In the genomic region with DNA sequence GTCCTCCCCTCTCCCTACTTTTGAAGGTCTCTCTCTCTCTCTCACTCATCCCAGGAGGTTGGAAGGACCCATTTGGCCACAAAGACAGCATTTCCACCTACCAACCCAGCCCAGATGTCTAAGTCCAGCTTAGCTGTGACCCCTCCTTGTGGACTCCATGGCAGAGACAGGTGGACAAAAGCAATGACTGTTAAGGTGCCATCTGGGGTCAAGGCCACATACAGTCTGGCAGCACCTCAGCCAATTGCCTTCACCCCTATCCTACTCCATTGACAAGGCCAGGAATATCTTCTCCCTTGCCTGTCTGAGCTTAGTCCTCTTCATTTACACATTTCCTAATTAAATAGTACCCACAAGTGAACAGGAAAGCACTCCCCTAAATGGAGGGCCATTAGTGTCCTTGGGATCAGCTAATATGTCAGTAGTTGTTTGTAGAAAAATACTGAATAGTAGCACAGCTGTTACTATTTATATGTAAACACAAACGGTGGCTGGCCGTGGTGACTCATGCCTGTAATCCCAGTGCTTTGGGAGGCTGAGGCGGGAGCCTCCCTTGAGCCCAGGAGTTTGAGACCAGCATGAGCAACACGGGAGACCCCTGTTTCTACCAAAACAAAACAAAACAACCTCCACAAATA, we compare ENCODE assay signal across 10 cellular contexts. TPM values are rescaled to one million over a fixed set of nuclear protein-coding genes. Genes with fewer than 3 reads are reported as not detected.
DNase-seq lines count a peak whose midpoint lies in the region; ATAC-seq and TF ChIP-seq lines count a peak whose summit lies in the region.
"Had no signal": no experiment of that assay in that cellular context is flagged by ENCODE, and none has a peak within 500 bp of the region (broad histone marks: within the 10 kb centered on the region; RNA-seq: fewer than 3 reads in every experiment).

No MANE protein-coding gene starts in this region.

- H3K9me3 ChIP-seq in colonic mucosa = no peaks in the 10 kb centered on the region

- intact Hi-C loops in colonic mucosa (cut with DNase I) = no loop called here

- no peaks in the 10 kb centered on the region for H3K4me1 Mint-ChIP-seq in activated naive CD4-positive, alpha-beta T cell treated with anti-CD3 and anti-CD28 coated beads, Interleukin-2, amount 10 ng/mL, durations not matched to agents 7 days and 5 days

- H3K27ac Mint-ChIP-seq in activated naive CD4-positive, alpha-beta T cell treated with anti-CD3 and anti-CD28 coated beads, Interleukin-2, amount 10 ng/mL, durations not matched to agents 7 days and 5 days = no peak overlapping the region

- H3K4me3 ChIP-seq in colonic mucosa = no peak overlapping the region

- no peak overlapping the region for H3K4me3 Mint-ChIP-seq in activated naive CD4-positive, alpha-beta T cell treated with anti-CD3 and anti-CD28 coated beads, Interleukin-2, amount 10 ng/mL, durations not matched to agents 7 days and 5 days

- peaks cover 9% of the 10 kb centered on the region for H3K27me3 Mint-ChIP-seq in activated naive CD4-positive, alpha-beta T cell treated with anti-CD3 and anti-CD28 coated beads, Interleukin-2, amount 10 ng/mL, durations not matched to agents 7 days and 5 days

- H3K9me3 Mint-ChIP-seq in activated naive CD4-positive, alpha-beta T cell treated with anti-CD3 and anti-CD28 coated beads, Interleukin-2, amount 10 ng/mL, durations not matched to agents 7 days and 5 days = no peaks in the 10 kb centered on the region

- H3K36me3 ChIP-seq in colonic mucosa = no peaks in the 10 kb centered on the region

- ATAC-seq in HG03521 (IDR thresholded peaks at IDR 0.05; ENCODE audit: unreplicated experiment) (no peak), HG03565 (IDR thresholded peaks at IDR 0.05; ENCODE audit: unreplicated experiment) (no peak)

- H3K27me3 ChIP-seq in colonic mucosa = no peaks in the 10 kb centered on the region

- TF ChIP-seq CTCF in colonic mucosa (IDR thresholded peaks at IDR 0.05) = no peak

- CTCF ChIA-PET in activated naive CD4-positive, alpha-beta T cell treated with anti-CD3 and anti-CD28 coated beads, Interleukin-2, amount 10 ng/mL, durations not matched to agents 7 days and 5 days (lab: Charles Lee) = no interaction called here

- no peaks in the 10 kb centered on the region for H3K4me1 ChIP-seq in colonic mucosa

- DNase-seq in EL = peak; percentile 71
- peak; percentile 17 for DNase-seq in NCI-H510A (lab: John Stamatoyannopoulos, UW)
- peak; percentile 20 for DNase-seq in colonic mucosa
- DNase-seq in myocyte (ENCODE audit: low read depth) = peak; percentile 83
- DNase-seq in activated T-cell treated with anti-CD3 and anti-CD28 coated beads for 4 hours = no peak
- no peak for DNase-seq in activated naive CD4-positive, alpha-beta T cell treated with anti-CD3 and anti-CD28 coated beads, Interleukin-2, amount 10 ng/mL, durations not matched to agents 7 days and 5 days
- DNase-seq: activated CD8-positive, alpha-beta memory T cell treated with anti-CD3 and anti-CD28 coated beads, Interleukin-2, amount 50 U/mL, for 4 hours had no signal

- no peak overlapping the region for H3K9ac ChIP-seq in colonic mucosa (ENCODE audit: low read depth in 2 of 2, low read length in 2 of 2)

- H3K36me3 Mint-ChIP-seq in activated naive CD4-positive, alpha-beta T cell treated with anti-CD3 and anti-CD28 coated beads, Interleukin-2, amount 10 ng/mL, durations not matched to agents 7 days and 5 days = no peaks in the 10 kb centered on the region

- peak overlapping the region; percentile 46 for H3K27ac ChIP-seq in colonic mucosa

RNA-seq across cellular contexts. Expression of gene GCM1, which starts 28.8 kb away (rescaled TPM):
- total RNA-seq in colonic mucosa (not detected), myocyte (not detected in 2 replicates)
- polyA plus RNA-seq in myocyte (2012) = not detected
- polyA plus RNA-seq: neural cell had no signal

RNA-seq across cellular contexts. Expression of gene FBXO9, which starts 54.7 kb away (rescaled TPM):
- total RNA-seq in colonic mucosa = 10 to 100 TPM; 49.7 to 57.9 TPM
- 39.8 and 46.2 TPM in 2 replicates for total RNA-seq in myocyte
- 64.6 TPM for polyA plus RNA-seq in myocyte (2012)

RNA-seq across cellular contexts. Expression of gene CILK1, which starts 58.3 kb away (rescaled TPM):
- total RNA-seq in colonic mucosa (10 to 100 TPM; 15.6 to 24.8 TPM), myocyte (7.2 and 8.2 TPM in 2 replicates)
- polyA plus RNA-seq in myocyte (2012) = 5.5 TPM

Comparison
In these comparisons a context has a peak if more than half of its experiments do, and no peak if none do; other contexts are left out.
1. DNase-seq: peak in EL (single experiment), NCI-H510A (single experiment), colonic mucosa (single experiment) and myocyte (single experiment); none in activated T-cell treated with anti-CD3 and anti-CD28 coated beads for 4 hours (single experiment) and activated naive CD4-positive, alpha-beta T cell treated with anti-CD3 and anti-CD28 coated beads, Interleukin-2, amount 10 ng/mL, durations not matched to agents 7 days and 5 days (single experiment).